ENCODE assay signal across 36 cellular contexts in the genomic region with DNA sequence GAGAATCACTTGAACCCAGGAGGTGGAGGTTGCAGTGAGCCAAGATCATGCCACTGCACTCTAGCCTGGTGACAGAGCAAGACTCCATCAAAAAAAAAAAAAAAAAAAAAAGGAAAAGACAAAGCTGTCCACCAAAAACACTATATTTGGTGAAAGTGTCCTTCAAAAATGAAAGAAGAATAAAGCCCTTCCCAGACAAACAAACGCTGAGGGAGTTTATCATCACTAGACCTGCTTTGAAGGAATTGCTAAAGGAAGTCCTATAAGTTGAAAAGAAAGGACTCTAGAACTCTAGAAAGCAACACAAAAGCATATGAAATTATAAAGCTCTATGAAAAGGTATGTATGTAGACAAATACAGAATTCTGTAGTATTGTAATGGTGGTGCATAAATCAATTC.
"Had no signal": no experiment of that assay in that cellular context is flagged by ENCODE, and none has a peak within 500 bp of the region (broad histone marks: within the 10 kb centered on the region; RNA-seq: fewer than 3 reads in every experiment).

No MANE protein-coding gene starts in this region.

- DNase-seq: Kasumi-1, MG63, MM.1S, MV-4-11, NCI-H1048, NCI-H1092, NCI-H1092 treated with DMSO at 0.1 percent for 48 hours, NCI-H1105, NCI-H1105 treated with DMSO at 0.1 percent for 48 hours, NCI-H1417, NCI-H1417 treated with DMSO at 0.1 percent for 48 hours, NCI-H1436, NCI-H1436 treated with DMSO at 0.1 percent for 48 hours, NCI-H146, NCI-H1694, NCI-H1694 treated with DMSO at 0.1 percent for 48 hours, NCI-H187, NCI-H187 treated with DMSO at 0.1 percent for 48 hours, NCI-H1930, NCI-H2029, NCI-H2029 treated with DMSO at 0.1 percent for 48 hours, NCI-H2081, NCI-H2081 treated with DMSO at 0.1 percent for 48 hours, NCI-H2107, NCI-H2171, NCI-H2171 treated with DMSO at 0.1 percent for 48 hours, NCI-H2227 treated with DMSO at 0.1 percent for 48 hours, NCI-H226, NCI-H345, NCI-H446, NCI-H446 treated with DMSO at 0.1 percent for 48 hours, NCI-H510A, NCI-H510A treated with DMSO at 0.1 percent for 48 hours, NCI-H524, NCI-H524 treated with DMSO at 0.1 percent for 48 hours, NCI-H526 had no signal

- H3K9me3 ChIP-seq: MG63 had no signal

- H3K4me3 ChIP-seq: MG63 had no signal

- H3K36me3 ChIP-seq: MG63 had no signal
